ENCODE assay signal across 8 cellular contexts in genomic region chr1:61081135-61081636, GRCh38. TPM values are rescaled to one million over a fixed set of nuclear protein-coding genes. Genes with fewer than 3 reads are reported as not detected.
DNase-seq lines count a peak whose midpoint lies in the region; TF ChIP-seq lines count a peak whose summit lies in the region.

No MANE protein-coding gene starts in this region.

- H3K9me3 Mint-ChIP-seq in CD14-positive monocyte (peaks cover 0 to 3% (median 0%) of the 10 kb centered on the region in 7 donors), nephron (no peaks in the 10 kb centered on the region)

- H3K27ac ChIP-seq in dorsolateral prefrontal cortex: peak overlapping the region; percentile 53 to 99 (median 96)

- peak overlapping the region; percentile 88 to 97 for H3K4me3 Mint-ChIP-seq in CD14-positive monocyte
- H3K4me3 Mint-ChIP-seq in nephron: peak overlapping the region; percentile 87 to 98 (median 97)

- in situ Hi-C loops in ACHN (cut with HindIII; ENCODE audit: low pct_ligation_motif_present, low pct_unique_long_range_greater_than_20kb, low sequenced_read_pairs): no loop called here

- DNase-seq in CD14-positive monocyte (ENCODE audit: low spot score) (no peak), NCI-H1105 (lab: John Stamatoyannopoulos, UW) (peak; percentile 59), dorsolateral prefrontal cortex (no peak), SHP77 (lab: John Stamatoyannopoulos, UW) (no peak), ACHN (no peak), T-helper 9 cell (no peak), AG08396 (ENCODE audit: low spot score) (no peak)

- H3K27me3 ChIP-seq in dorsolateral prefrontal cortex: no peaks in the 10 kb centered on the region

- no peak for TF ChIP-seq CTCF in CD14-positive monocyte (IDR thresholded peaks at IDR 0.05)
- no peak for TF ChIP-seq CTCF in dorsolateral prefrontal cortex (IDR thresholded peaks at IDR 0.05 in 54 of 56, conservative IDR thresholded peaks at IDR 0.05 in 2 of 56; ENCODE audit: low read depth in 1 of 56, partially characterized antibody in 56 of 56)
- no peak for TF ChIP-seq CTCF in nephron (IDR thresholded peaks at IDR 0.05; ENCODE audit: unreplicated experiment in 3 of 3)

- H3K4me1 Mint-ChIP-seq in CD14-positive monocyte: peaks cover 61% of the 10 kb centered on the region
- peaks cover 63% of the 10 kb centered on the region for H3K4me1 Mint-ChIP-seq in nephron

- H3K36me3 Mint-ChIP-seq in CD14-positive monocyte: peaks cover 3 to 4% of the 10 kb centered on the region in 2 donors
- H3K36me3 Mint-ChIP-seq in nephron (ENCODE audit: low read depth): peaks cover 3% of the 10 kb centered on the region

- peak overlapping the region; percentile 22 to 97 (median 87) for H3K4me3 ChIP-seq in dorsolateral prefrontal cortex

- H3K27me3 Mint-ChIP-seq in CD14-positive monocyte (ENCODE audit: low read depth in 3 of 3): peaks cover 7 to 18% (median 10%) of the 10 kb centered on the region in 3 donors
- peaks cover 29% of the 10 kb centered on the region for H3K27me3 Mint-ChIP-seq in nephron (ENCODE audit: low read depth)

- H3K27ac Mint-ChIP-seq in CD14-positive monocyte (peak overlapping the region in 1 of 7 donors; percentile 32), nephron (peak overlapping the region; percentile 88 to 97 (median 96))

- intact Hi-C loops in CD14-positive monocyte (cut with micrococcal nuclease) (loop anchor here in 1 of 2 donors (5.0 kb wide), 1 partner anchor 34 kb away; no protein-coding TSS in a partner anchor), dorsolateral prefrontal cortex (cut with DNase I) (loop anchor here (5.0 to 10.0 kb wide), 3 partner anchors 41 to 194 kb away; no protein-coding TSS in a partner anchor)

RNA-seq across cellular contexts. Expression of gene NFIA, which starts 1.2 kb away (rescaled TPM):
- 1 to 10 TPM; 1.4 to 5.3 TPM for polyA plus RNA-seq in CD14-positive monocyte
- total RNA-seq in dorsolateral prefrontal cortex: 100 to 1,000 TPM in 40 of 120 experiments, 10 to 100 TPM in 80; 63.0 to 203 (median 91.8) TPM
